ENCODE assay signal across 8 cellular contexts in the genomic region with DNA sequence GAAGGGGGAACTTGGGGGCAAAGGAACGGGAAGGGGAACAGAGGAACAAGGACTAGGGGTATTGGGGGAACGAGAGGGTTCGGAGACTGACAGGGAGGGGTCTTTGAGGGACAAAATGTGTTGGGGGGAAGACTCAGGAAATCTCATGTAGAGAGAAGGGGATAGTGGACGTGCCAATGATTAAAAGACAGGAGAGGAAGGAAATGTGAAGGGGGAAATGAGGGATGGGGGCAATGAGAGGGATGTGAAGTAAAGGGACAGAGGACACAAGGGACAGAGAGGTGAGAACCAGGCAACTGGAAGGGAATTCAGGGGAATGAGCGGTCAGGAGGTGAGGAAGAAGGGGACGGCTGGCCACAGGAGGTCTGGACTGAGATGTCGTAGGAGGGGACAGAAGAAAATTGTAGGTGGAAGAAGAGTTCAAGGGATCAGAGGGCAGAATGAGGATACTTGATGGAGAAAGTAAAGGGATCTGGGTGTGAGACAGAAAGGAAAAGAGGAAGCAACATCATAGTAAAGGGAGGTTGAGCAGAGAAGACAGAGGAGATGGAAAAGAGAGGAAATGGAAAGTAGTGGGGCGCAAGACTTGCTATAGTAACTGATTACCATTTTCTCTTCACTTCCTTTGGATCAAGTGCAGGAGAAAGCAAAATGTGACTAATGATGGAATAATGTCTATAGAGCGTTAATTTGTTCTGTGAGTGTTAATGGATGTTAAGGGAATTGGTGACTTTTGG. TPM values are rescaled to one million over a fixed set of nuclear protein-coding genes. Genes with fewer than 3 reads are reported as not detected.
DNase-seq lines count a peak whose midpoint lies in the region; ATAC-seq lines count a peak whose summit lies in the region.

No MANE protein-coding gene starts in this region.

- H3K9ac ChIP-seq in iPS-20b (ENCODE audit: low read depth, low read length) = peak overlapping the region; percentile 83; the same call in 1 of the 2 replicates
- peak overlapping the region; percentile 68 to 82 (median 81) for H3K9ac ChIP-seq in subcutaneous abdominal adipose tissue (ENCODE audit: low read length in 5 of 5)

- H3K36me3 ChIP-seq in iPS-20b (ENCODE audit: insufficient read depth, low read depth, low read length) = no peaks in the 10 kb centered on the region
- H3K36me3 ChIP-seq in subcutaneous abdominal adipose tissue (ENCODE audit: control insufficient read depth in 5 of 5, insufficient read depth in 5 of 5, low read length in 5 of 5) = no peaks in the 10 kb centered on the region

- DNase-seq in AML-193 (lab: John Stamatoyannopoulos, UW) (peak; percentile 36 to 68), HT-29 (ENCODE audit: low spot score) (peak; percentile 16), NCI-H748 treated with DMSO at 0.1 percent for 48 hours (lab: John Stamatoyannopoulos, UW) (no peak)
- DNase-seq in activated CD8-positive, alpha-beta T cell treated with anti-CD3 and anti-CD28 coated beads, Interleukin-2, amount 10 ng/mL, durations not matched to agents 7 days and 5 days = no peak

- POLR2A ChIA-PET in activated CD8-positive, alpha-beta T cell treated with anti-CD3 and anti-CD28 coated beads, Interleukin-2, amount 10 ng/mL, durations not matched to agents 7 days and 5 days (lab: Charles Lee) = interaction anchor here (1.1 to 6.0 kb wide), 4 partner anchors 13 to 33 kb away, joined by 4 to 58 read pairs (median 32); a partner anchor contains a TSS

- H3K4me1 ChIP-seq in iPS-20b (ENCODE audit: insufficient read depth, low read length) = peaks cover 19% of the 10 kb centered on the region; the same call in 1 of the 2 replicates
- H3K4me1 ChIP-seq in subcutaneous abdominal adipose tissue (ENCODE audit: control insufficient read depth in 5 of 5, insufficient read depth in 5 of 5, low read length in 5 of 5) = peaks cover 0 to 51% (median 40%) of the 10 kb centered on the region in 5 donors

- H3K27ac ChIP-seq in iPS-20b (ENCODE audit: low read length) (no peak overlapping the region), subcutaneous abdominal adipose tissue (ENCODE audit: low read depth, low read length) (peak overlapping the region; percentile 31)

- H3K4me3 ChIP-seq in iPS-20b (ENCODE audit: low read length) (peak overlapping the region; percentile 91), subcutaneous abdominal adipose tissue (ENCODE audit: low read depth in 1 of 5, low read length in 5 of 5) (peak overlapping the region; percentile 77 to 91 (median 84))

- H3K9me3 ChIP-seq in iPS-20b (ENCODE audit: insufficient read depth, low read depth, low read length) = no peaks in the 10 kb centered on the region
- no peaks in the 10 kb centered on the region for H3K9me3 ChIP-seq in subcutaneous abdominal adipose tissue (ENCODE audit: control insufficient read depth in 5 of 5, low read length in 5 of 5)

- H3K4me1 Mint-ChIP-seq in activated CD8-positive, alpha-beta T cell treated with anti-CD3 and anti-CD28 coated beads, Interleukin-2, amount 10 ng/mL, durations not matched to agents 7 days and 5 days (ENCODE audit: low read depth) = peaks cover 56% of the 10 kb centered on the region

- peaks cover 35% of the 10 kb centered on the region for H3K36me3 Mint-ChIP-seq in activated CD8-positive, alpha-beta T cell treated with anti-CD3 and anti-CD28 coated beads, Interleukin-2, amount 10 ng/mL, durations not matched to agents 7 days and 5 days (ENCODE audit: low read depth)

- no peak for ATAC-seq in activated CD8-positive, alpha-beta T cell treated with anti-CD3 and anti-CD28 coated beads, Interleukin-2, amount 10 ng/mL, durations not matched to agents 7 days and 5 days
- ATAC-seq in GM21528 (IDR thresholded peaks at IDR 0.05; ENCODE audit: low FRiP score, unreplicated experiment) = no peak
- ATAC-seq in HG03457 (IDR thresholded peaks at IDR 0.05; ENCODE audit: unreplicated experiment) = no peak

- no peaks in the 10 kb centered on the region for H3K27me3 ChIP-seq in iPS-20b (ENCODE audit: insufficient read depth, low read length)
- no peaks in the 10 kb centered on the region for H3K27me3 ChIP-seq in subcutaneous abdominal adipose tissue (ENCODE audit: control insufficient read depth in 5 of 5, insufficient read depth in 4 of 5, low read length in 5 of 5)

- H3K4me3 Mint-ChIP-seq in activated CD8-positive, alpha-beta T cell treated with anti-CD3 and anti-CD28 coated beads, Interleukin-2, amount 10 ng/mL, durations not matched to agents 7 days and 5 days = peak overlapping the region; percentile 99

- H3K27ac Mint-ChIP-seq in activated CD8-positive, alpha-beta T cell treated with anti-CD3 and anti-CD28 coated beads, Interleukin-2, amount 10 ng/mL, durations not matched to agents 7 days and 5 days = peak overlapping the region; percentile 95

- peaks cover 3% of the 10 kb centered on the region for H3K27me3 Mint-ChIP-seq in activated CD8-positive, alpha-beta T cell treated with anti-CD3 and anti-CD28 coated beads, Interleukin-2, amount 10 ng/mL, durations not matched to agents 7 days and 5 days (ENCODE audit: low read depth)

- CTCF ChIA-PET in activated CD8-positive, alpha-beta T cell treated with anti-CD3 and anti-CD28 coated beads, Interleukin-2, amount 10 ng/mL, durations not matched to agents 7 days and 5 days (lab: Charles Lee) = interaction anchor here (1.3 to 8.7 kb wide), 8 partner anchors 11 to 54 kb away, joined by 4 to 98 read pairs (median 12); a partner anchor contains a TSS

- H3K9me3 Mint-ChIP-seq in activated CD8-positive, alpha-beta T cell treated with anti-CD3 and anti-CD28 coated beads, Interleukin-2, amount 10 ng/mL, durations not matched to agents 7 days and 5 days (ENCODE audit: insufficient read depth) = no peaks in the 10 kb centered on the region

RNA-seq across cellular contexts. Expression of a gene that starts 0.7 kb away (rescaled TPM):
- 1.6 and 3.4 TPM in 2 replicates for total RNA-seq in HT-29 (2014; rRNA removed; shearing (Covaris generic))
- 100 to 1,000 TPM; 112 to 113 TPM for total RNA-seq in activated CD8-positive, alpha-beta T cell treated with anti-CD3 and anti-CD28 coated beads, Interleukin-2, amount 10 ng/mL, durations not matched to agents 7 days and 5 days

RNA-seq across cellular contexts. Expression of a gene that starts 32.8 kb away (rescaled TPM):
- 35.0 and 43.7 TPM in 2 replicates for total RNA-seq in HT-29 (2014; rRNA removed; shearing (Covaris generic))
- 100 to 1,000 TPM; 235 to 238 TPM for total RNA-seq in activated CD8-positive, alpha-beta T cell treated with anti-CD3 and anti-CD28 coated beads, Interleukin-2, amount 10 ng/mL, durations not matched to agents 7 days and 5 days

Comparison
In these comparisons a context has a peak if more than half of its experiments do, and no peak if none do; other contexts are left out.
1. DNase-seq: peak in AML-193 (2 of 2) and HT-29 (single experiment); none in activated CD8-positive, alpha-beta T cell treated with anti-CD3 and anti-CD28 coated beads, Interleukin-2, amount 10 ng/mL, durations not matched to agents 7 days and 5 days (single experiment) and NCI-H748 treated with DMSO at 0.1 percent for 48 hours (single experiment).
2. RNA of a gene that starts 0.7 kb away (total RNA-seq): 112 to 113 TPM in activated CD8-positive, alpha-beta T cell treated with anti-CD3 and anti-CD28 coated beads, Interleukin-2, amount 10 ng/mL, durations not matched to agents 7 days and 5 days; 1.6 to 3.4 TPM in HT-29; every median in the first group is over 10 times any median in the second.